Comparison of ENCODE assay signal across 10 cellular contexts in genomic region chr22:24145446-24146189, GRCh38. TPM values are rescaled to one million over a fixed set of nuclear protein-coding genes. Genes with fewer than 3 reads are reported as not detected.
A peak's percentile ranks its signal among the peaks of the same experiment; 100 is the strongest.
DNase-seq lines count a peak whose midpoint lies in the region; ATAC-seq and TF ChIP-seq lines count a peak whose summit lies in the region.
"Had no signal": no experiment of that assay in that cellular context is flagged by ENCODE, and none has a peak within 500 bp of the region (broad histone marks: within the 10 kb centered on the region; RNA-seq: fewer than 3 reads in every experiment).

No MANE protein-coding gene starts in this region.

- H3K4me1 Mint-ChIP-seq in T-helper 1 cell treated with Interleukin-12 subunit alpha and Interleukin-12 subunit beta and Interleukin-4 antibody, amounts not matched to agents 30 μg/mL and 1 μg/mL, for 36 hours (ENCODE audit: low read depth): peaks cover 48% of the 10 kb centered on the region

- H3K4me3 ChIP-seq in right lobe of liver (no peak overlapping the region), thymus (ENCODE audit: low read length) (no peak overlapping the region)

- H3K27me3 ChIP-seq in right lobe of liver: no peaks in the 10 kb centered on the region
- no peaks in the 10 kb centered on the region for H3K27me3 ChIP-seq in thymus (ENCODE audit: control insufficient read depth, insufficient read depth)

- H3K27ac ChIP-seq in angular gyrus (ENCODE audit: low read depth, low read length) (peak overlapping the region; percentile 85), right lobe of liver (peak overlapping the region in 2 of 3 donors; percentile 26 to 66), thymus (ENCODE audit: low read depth) (peak overlapping the region; percentile 91)

- intact Hi-C loops in right lobe of liver (cut with DNase I): no loop called here

- no peaks in the 10 kb centered on the region for H3K9me3 ChIP-seq in right lobe of liver
- no peaks in the 10 kb centered on the region for H3K9me3 ChIP-seq in thymus (ENCODE audit: control insufficient read depth)

- no peak for TF ChIP-seq CTCF in right lobe of liver (IDR thresholded peaks at IDR 0.05)

- ATAC-seq in right lobe of liver (peak in 2 of 4 donors; percentile 17 to 27), HG03432 (IDR thresholded peaks at IDR 0.05; ENCODE audit: unreplicated experiment) (no peak), GM21447 (IDR thresholded peaks at IDR 0.05; ENCODE audit: unreplicated experiment) (no peak), HG02885 (IDR thresholded peaks at IDR 0.05; ENCODE audit: poor library complexity, unreplicated experiment) (no peak)

- H3K4me1 ChIP-seq in right lobe of liver: peaks cover 0 to 14% (median 7%) of the 10 kb centered on the region in 4 donors
- H3K4me1 ChIP-seq in thymus (ENCODE audit: control insufficient read depth, insufficient read depth, low read length): peaks cover 60% of the 10 kb centered on the region

- H3K36me3 Mint-ChIP-seq in T-helper 1 cell treated with Interleukin-12 subunit alpha and Interleukin-12 subunit beta and Interleukin-4 antibody, amounts not matched to agents 30 μg/mL and 1 μg/mL, for 36 hours (ENCODE audit: low read depth): peaks cover 14% of the 10 kb centered on the region

- H3K27ac Mint-ChIP-seq in T-helper 1 cell treated with Interleukin-12 subunit alpha and Interleukin-12 subunit beta and Interleukin-4 antibody, amounts not matched to agents 30 μg/mL and 1 μg/mL, for 36 hours: peak overlapping the region; percentile 85

- no CpG with 5 or more reads among the region's 9 CpGs for WGBS in right lobe of liver (ENCODE audit: insufficient coverage, low coverage, low lambda C conversion rate, missing lambda C conversion rate)
- 97% methylated on average over 9 of the region's 9 CpGs for WGBS in thymus

- H3K9me3 Mint-ChIP-seq in T-helper 1 cell treated with Interleukin-12 subunit alpha and Interleukin-12 subunit beta and Interleukin-4 antibody, amounts not matched to agents 30 μg/mL and 1 μg/mL, for 36 hours: no peaks in the 10 kb centered on the region

- H3K4me3 Mint-ChIP-seq in T-helper 1 cell treated with Interleukin-12 subunit alpha and Interleukin-12 subunit beta and Interleukin-4 antibody, amounts not matched to agents 30 μg/mL and 1 μg/mL, for 36 hours: peak overlapping the region; percentile 8

- no peak for DNase-seq in T-helper 1 cell
- DNase-seq in right lobe of liver: no peak
- DNase-seq: 8988T, NCI-H2171 had no signal

- TF ChIP-seq POLR2A in right lobe of liver (IDR thresholded peaks at IDR 0.05): no peak

- H3K36me3 ChIP-seq in right lobe of liver (no peaks in the 10 kb centered on the region), thymus (ENCODE audit: control insufficient read depth, insufficient read depth) (no peaks in the 10 kb centered on the region)

- no peaks in the 10 kb centered on the region for H3K27me3 Mint-ChIP-seq in T-helper 1 cell treated with Interleukin-12 subunit alpha and Interleukin-12 subunit beta and Interleukin-4 antibody, amounts not matched to agents 30 μg/mL and 1 μg/mL, for 36 hours (ENCODE audit: low read depth)

RNA-seq across cellular contexts. Expression of gene SUSD2, which starts 35.7 kb away (rescaled TPM):
- 1 to 10 TPM in 4 of 6 experiments, under 1 TPM in 2; 0.61 to 6.8 (median 2.0) TPM for total RNA-seq in right lobe of liver
- polyA plus RNA-seq in thymus: 4.1 TPM
